10 cellular contexts compared by ENCODE assay signal in genomic region chr1:108734176-108734865, GRCh38. TPM values are rescaled to one million over a fixed set of nuclear protein-coding genes. Genes with fewer than 3 reads are reported as not detected.
"Had no signal": no experiment of that assay in that cellular context is flagged by ENCODE, and none has a peak within 500 bp of the region (broad histone marks: within the 10 kb centered on the region; RNA-seq: fewer than 3 reads in every experiment).

No MANE protein-coding gene starts in this region.

- DNase-seq: GOT3, H7, HFFc6, IMR-90, KG1 had no signal

- H3K36me3 ChIP-seq: HAP-1 had no signal

- H3K4me3 Mint-ChIP-seq: HFFc6 had no signal

- H3K9me3 ChIP-seq: HAP-1 had no signal

- H3K4me1 ChIP-seq: HAP-1 had no signal

- H3K27ac Mint-ChIP-seq: HFFc6 had no signal

- H3K4me3 ChIP-seq: HAP-1, K562 had no signal

- H3K9me3 Mint-ChIP-seq: HFFc6 had no signal

- ATAC-seq: HCT116, K562 had no signal

RNA-seq across cellular contexts. Expression of gene FNDC7, which starts 21.6 kb away (rescaled TPM):
- total RNA-seq: H4, HT-29, IMR-90, K562 had no signal
- polyA plus RNA-seq: IMR-90, K562 had no signal
